In the genomic region with DNA sequence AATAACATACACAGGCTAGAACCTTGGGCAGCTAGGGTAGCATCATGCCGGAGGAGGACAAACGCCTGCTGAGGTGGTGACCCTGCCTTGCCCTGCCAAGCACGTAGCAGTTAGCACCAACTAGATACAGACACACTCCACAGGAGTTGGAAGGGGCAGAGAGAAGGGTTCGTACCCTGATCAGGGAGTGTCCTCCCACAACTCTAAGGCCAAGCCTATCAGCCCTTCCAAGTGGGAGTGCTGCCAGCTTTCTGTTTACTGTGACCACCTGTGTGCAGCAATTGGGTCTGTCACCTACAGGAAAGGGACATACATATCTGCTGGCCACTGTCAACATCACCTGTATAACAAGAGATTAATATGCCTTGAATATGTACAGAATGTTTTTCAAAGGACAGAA, we compare ENCODE assay signal across 2 cellular contexts.
TF ChIP-seq lines count a peak whose summit lies in the region.

No MANE protein-coding gene starts in this region.

TF ChIP-seq in SK-N-SH, 30 proteins besides CTCF, POLR2A, EP300 and RAD21 (continued from another document):
- TF ChIP-seq REST (IDR thresholded peaks at IDR 0.05; ENCODE audit: low read depth, low read length) (no peak), TEAD4 (IDR thresholded peaks at IDR 0.05; ENCODE audit: borderline replicate concordance, insufficient read depth) (no peak), GABPA (IDR thresholded peaks at IDR 0.05; ENCODE audit: low read depth) (no peak), MAX (IDR thresholded peaks at IDR 0.05; ENCODE audit: low read depth) (no peak), RFX5 (IDR thresholded peaks at IDR 0.05; ENCODE audit: low read length) (no peak), JUND (IDR thresholded peaks at IDR 0.05) (no peak), ELF1 (IDR thresholded peaks at IDR 0.05) (no peak), TCF12 (IDR thresholded peaks at IDR 0.05) (no peak), IRF3 (IDR thresholded peaks at IDR 0.05; ENCODE audit: low read depth, low read length) (no peak), CHD2 (IDR thresholded peaks at IDR 0.05; ENCODE audit: low read length, partially characterized antibody) (no peak), FOXJ3 (CRISPR knock-in tag; IDR thresholded peaks at IDR 0.05) (no peak), MXI1 (IDR thresholded peaks at IDR 0.05; ENCODE audit: low read depth, low read length) (no peak)
- TF ChIP-seq, protein P1, sequence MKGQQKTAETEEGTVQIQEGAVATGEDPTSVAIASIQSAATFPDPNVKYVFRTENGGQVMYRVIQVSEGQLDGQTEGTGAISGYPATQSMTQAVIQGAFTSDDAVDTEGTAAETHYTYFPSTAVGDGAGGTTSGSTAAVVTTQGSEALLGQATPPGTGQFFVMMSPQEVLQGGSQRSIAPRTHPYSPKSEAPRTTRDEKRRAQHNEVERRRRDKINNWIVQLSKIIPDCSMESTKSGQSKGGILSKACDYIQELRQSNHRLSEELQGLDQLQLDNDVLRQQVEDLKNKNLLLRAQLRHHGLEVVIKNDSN (IDR thresholded peaks at IDR 0.05; ENCODE audit: borderline replicate concordance, low read depth) = no peak
- TF ChIP-seq, protein P2, sequence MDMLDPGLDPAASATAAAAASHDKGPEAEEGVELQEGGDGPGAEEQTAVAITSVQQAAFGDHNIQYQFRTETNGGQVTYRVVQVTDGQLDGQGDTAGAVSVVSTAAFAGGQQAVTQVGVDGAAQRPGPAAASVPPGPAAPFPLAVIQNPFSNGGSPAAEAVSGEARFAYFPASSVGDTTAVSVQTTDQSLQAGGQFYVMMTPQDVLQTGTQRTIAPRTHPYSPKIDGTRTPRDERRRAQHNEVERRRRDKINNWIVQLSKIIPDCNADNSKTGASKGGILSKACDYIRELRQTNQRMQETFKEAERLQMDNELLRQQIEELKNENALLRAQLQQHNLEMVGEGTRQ (IDR thresholded peaks at IDR 0.05; ENCODE audit: borderline replicate concordance, low read depth, low read length) = no peak
- TF ChIP-seq, protein P3, sequence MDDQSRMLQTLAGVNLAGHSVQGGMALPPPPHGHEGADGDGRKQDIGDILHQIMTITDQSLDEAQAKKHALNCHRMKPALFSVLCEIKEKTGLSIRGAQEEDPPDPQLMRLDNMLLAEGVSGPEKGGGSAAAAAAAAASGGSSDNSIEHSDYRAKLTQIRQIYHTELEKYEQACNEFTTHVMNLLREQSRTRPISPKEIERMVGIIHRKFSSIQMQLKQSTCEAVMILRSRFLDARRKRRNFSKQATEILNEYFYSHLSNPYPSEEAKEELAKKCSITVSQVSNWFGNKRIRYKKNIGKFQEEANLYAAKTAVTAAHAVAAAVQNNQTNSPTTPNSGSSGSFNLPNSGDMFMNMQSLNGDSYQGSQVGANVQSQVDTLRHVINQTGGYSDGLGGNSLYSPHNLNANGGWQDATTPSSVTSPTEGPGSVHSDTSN (IDR thresholded peaks at IDR 0.05) = no peak

TF ChIP-seq in SK-N-SH treated with all-trans-retinoic acid at 6 μM for 48 hours, 23 proteins besides CTCF, POLR2A, EP300 and RAD21 (continued from another document):
- TF ChIP-seq ZFP3 (CRISPR knock-in tag; IDR thresholded peaks at IDR 0.05) = no peak
- no peak for TF ChIP-seq ZFP30 (CRISPR knock-in tag; IDR thresholded peaks at IDR 0.05)
- TF ChIP-seq, protein P4, sequence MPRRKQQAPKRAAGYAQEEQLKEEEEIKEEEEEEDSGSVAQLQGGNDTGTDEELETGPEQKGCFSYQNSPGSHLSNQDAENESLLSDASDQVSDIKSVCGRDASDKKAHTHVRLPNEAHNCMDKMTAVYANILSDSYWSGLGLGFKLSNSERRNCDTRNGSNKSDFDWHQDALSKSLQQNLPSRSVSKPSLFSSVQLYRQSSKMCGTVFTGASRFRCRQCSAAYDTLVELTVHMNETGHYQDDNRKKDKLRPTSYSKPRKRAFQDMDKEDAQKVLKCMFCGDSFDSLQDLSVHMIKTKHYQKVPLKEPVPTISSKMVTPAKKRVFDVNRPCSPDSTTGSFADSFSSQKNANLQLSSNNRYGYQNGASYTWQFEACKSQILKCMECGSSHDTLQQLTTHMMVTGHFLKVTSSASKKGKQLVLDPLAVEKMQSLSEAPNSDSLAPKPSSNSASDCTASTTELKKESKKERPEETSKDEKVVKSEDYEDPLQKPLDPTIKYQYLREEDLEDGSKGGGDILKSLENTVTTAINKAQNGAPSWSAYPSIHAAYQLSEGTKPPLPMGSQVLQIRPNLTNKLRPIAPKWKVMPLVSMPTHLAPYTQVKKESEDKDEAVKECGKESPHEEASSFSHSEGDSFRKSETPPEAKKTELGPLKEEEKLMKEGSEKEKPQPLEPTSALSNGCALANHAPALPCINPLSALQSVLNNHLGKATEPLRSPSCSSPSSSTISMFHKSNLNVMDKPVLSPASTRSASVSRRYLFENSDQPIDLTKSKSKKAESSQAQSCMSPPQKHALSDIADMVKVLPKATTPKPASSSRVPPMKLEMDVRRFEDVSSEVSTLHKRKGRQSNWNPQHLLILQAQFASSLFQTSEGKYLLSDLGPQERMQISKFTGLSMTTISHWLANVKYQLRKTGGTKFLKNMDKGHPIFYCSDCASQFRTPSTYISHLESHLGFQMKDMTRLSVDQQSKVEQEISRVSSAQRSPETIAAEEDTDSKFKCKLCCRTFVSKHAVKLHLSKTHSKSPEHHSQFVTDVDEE (CRISPR knock-in tag; IDR thresholded peaks at IDR 0.05) = no peak
- no peak for TF ChIP-seq ZNF8 (CRISPR knock-in tag; IDR thresholded peaks at IDR 0.05)
- no peak for TF ChIP-seq CSDC2 (CRISPR knock-in tag; IDR thresholded peaks at IDR 0.05)
- no peak for TF ChIP-seq ARNTL (CRISPR knock-in tag; IDR thresholded peaks at IDR 0.05; ENCODE audit: borderline replicate concordance, low read depth)
- TF ChIP-seq PPARA (CRISPR knock-in tag; IDR thresholded peaks at IDR 0.05; ENCODE audit: borderline replicate concordance) = no peak
- no peak for TF ChIP-seq BACH2 (CRISPR knock-in tag; IDR thresholded peaks at IDR 0.05; ENCODE audit: borderline replicate concordance)
- no peak for TF ChIP-seq RARB (CRISPR knock-in tag; IDR thresholded peaks at IDR 0.05)
- TF ChIP-seq, protein P5, sequence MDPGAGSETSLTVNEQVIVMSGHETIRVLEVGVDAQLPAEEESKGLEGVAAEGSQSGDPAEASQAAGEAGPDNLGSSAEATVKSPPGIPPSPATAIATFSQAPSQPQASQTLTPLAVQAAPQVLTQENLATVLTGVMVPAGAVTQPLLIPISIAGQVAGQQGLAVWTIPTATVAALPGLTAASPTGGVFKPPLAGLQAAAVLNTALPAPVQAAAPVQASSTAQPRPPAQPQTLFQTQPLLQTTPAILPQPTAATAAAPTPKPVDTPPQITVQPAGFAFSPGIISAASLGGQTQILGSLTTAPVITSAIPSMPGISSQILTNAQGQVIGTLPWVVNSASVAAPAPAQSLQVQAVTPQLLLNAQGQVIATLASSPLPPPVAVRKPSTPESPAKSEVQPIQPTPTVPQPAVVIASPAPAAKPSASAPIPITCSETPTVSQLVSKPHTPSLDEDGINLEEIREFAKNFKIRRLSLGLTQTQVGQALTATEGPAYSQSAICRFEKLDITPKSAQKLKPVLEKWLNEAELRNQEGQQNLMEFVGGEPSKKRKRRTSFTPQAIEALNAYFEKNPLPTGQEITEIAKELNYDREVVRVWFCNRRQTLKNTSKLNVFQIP (CRISPR knock-in tag; IDR thresholded peaks at IDR 0.05; ENCODE audit: borderline replicate concordance, low read depth) = no peak
- no peak for TF ChIP-seq CSRNP3 (CRISPR knock-in tag; IDR thresholded peaks at IDR 0.05)
- TF ChIP-seq SNAI2 (CRISPR knock-in tag; IDR thresholded peaks at IDR 0.05) = no peak
- no peak for TF ChIP-seq GLIS3 (CRISPR knock-in tag; IDR thresholded peaks at IDR 0.05)
- no peak for TF ChIP-seq CREB5 (CRISPR knock-in tag; IDR thresholded peaks at IDR 0.05; ENCODE audit: low read depth)
- TF ChIP-seq ZNF565 (CRISPR knock-in tag; conservative IDR thresholded peaks at IDR 0.05; ENCODE audit: low read depth) = no peak
- TF ChIP-seq ISL1 (CRISPR knock-in tag; IDR thresholded peaks at IDR 0.05) = no peak
- no peak for TF ChIP-seq OSR1 (CRISPR knock-in tag; IDR thresholded peaks at IDR 0.05)
TF ChIP-seq in SK-N-SH treated with all-trans-retinoic acid at 6 μM for 48 hours: peak in this region for 0.
